ENCODE assay signal across 1 cellular context in the genomic region with DNA sequence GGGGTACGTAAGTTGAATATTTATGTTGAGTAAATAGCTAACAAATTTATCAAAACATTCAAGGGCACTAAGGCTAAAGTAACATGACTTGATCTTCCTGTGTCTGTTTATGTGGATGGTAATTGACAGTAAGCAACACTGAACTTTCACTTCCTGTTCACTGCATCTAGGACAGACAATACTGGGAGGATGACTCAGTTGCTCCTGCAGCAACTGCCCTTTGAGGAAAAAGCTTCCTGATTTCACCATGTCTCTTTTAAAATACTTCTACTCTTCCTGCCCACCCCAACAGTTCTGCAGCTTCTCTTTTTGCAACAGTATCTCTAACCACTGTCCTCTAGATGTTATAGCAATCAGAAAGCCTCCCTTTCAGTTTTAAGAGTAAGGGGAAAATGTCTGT.
TF ChIP-seq lines count a peak whose summit lies in the region.

No MANE protein-coding gene starts in this region.

TF ChIP-seq in SK-N-SH, 30 proteins besides CTCF, POLR2A, EP300 and RAD21 (continued from another document):
- TF ChIP-seq, protein P1, sequence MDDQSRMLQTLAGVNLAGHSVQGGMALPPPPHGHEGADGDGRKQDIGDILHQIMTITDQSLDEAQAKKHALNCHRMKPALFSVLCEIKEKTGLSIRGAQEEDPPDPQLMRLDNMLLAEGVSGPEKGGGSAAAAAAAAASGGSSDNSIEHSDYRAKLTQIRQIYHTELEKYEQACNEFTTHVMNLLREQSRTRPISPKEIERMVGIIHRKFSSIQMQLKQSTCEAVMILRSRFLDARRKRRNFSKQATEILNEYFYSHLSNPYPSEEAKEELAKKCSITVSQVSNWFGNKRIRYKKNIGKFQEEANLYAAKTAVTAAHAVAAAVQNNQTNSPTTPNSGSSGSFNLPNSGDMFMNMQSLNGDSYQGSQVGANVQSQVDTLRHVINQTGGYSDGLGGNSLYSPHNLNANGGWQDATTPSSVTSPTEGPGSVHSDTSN (IDR thresholded peaks at IDR 0.05), result peak; percentile 11; the same call in 1 of the 2 replicates
- TF ChIP-seq TEAD4 (IDR thresholded peaks at IDR 0.05; ENCODE audit: borderline replicate concordance, insufficient read depth) (no peak), MEF2A (IDR thresholded peaks at IDR 0.05; ENCODE audit: borderline replicate concordance, low read depth) (no peak), MXI1 (IDR thresholded peaks at IDR 0.05; ENCODE audit: low read depth, low read length) (no peak), FOXJ3 (CRISPR knock-in tag; IDR thresholded peaks at IDR 0.05) (no peak)
